1 cellular context compared by ENCODE assay signal in genomic region chr3:112378989-112379692, GRCh38.
A peak's percentile ranks its signal among the peaks of the same experiment; 100 is the strongest.
TF ChIP-seq lines count a peak whose summit lies in the region.

No MANE protein-coding gene starts in this region.

TF ChIP-seq in IMR-90, 13 proteins besides CTCF, POLR2A, EP300 and RAD21 (continued from another document):
- no peak for TF ChIP-seq ELK1 (IDR thresholded peaks at IDR 0.05; ENCODE audit: borderline replicate concordance, low read depth, low read length)
- TF ChIP-seq RFX5 (IDR thresholded peaks at IDR 0.05; ENCODE audit: low read depth, low read length), result no peak
- peak; percentile 95 for TF ChIP-seq CEBPB (IDR thresholded peaks at IDR 0.05; ENCODE audit: low read depth, low read length)
- TF ChIP-seq SMC3 (IDR thresholded peaks at IDR 0.05; ENCODE audit: low read depth, low read length), result no peak
- TF ChIP-seq CHD1 (IDR thresholded peaks at IDR 0.05; ENCODE audit: low read depth, low read length), result no peak
- 0 out of 2 replicates have a peak, but pooled peaks have one; percentile 17 for TF ChIP-seq BHLHE40 (IDR thresholded peaks at IDR 0.05; ENCODE audit: low read depth, low read length)
- TF ChIP-seq FOS (IDR thresholded peaks at IDR 0.05; ENCODE audit: low read depth, low read length), result peak; percentile 20; the same call in 1 of the 2 replicates
- no peak for TF ChIP-seq MAZ (IDR thresholded peaks at IDR 0.05; ENCODE audit: borderline replicate concordance, low read depth, low read length)
- TF ChIP-seq MAFK (IDR thresholded peaks at IDR 0.05; ENCODE audit: low read depth, low read length), result no peak
- peak; percentile 33; the same call in 1 of the 2 replicates for TF ChIP-seq MXI1 (IDR thresholded peaks at IDR 0.05; ENCODE audit: borderline replicate concordance, low read depth, low read length)
